1 cellular context compared by ENCODE assay signal in genomic region chr15:36571301-36571700, GRCh38.
TF ChIP-seq lines count a peak whose summit lies in the region.

No MANE protein-coding gene starts in this region.

TF ChIP-seq in IMR-90, 13 proteins besides CTCF, POLR2A, EP300 and RAD21:
- TF ChIP-seq MXI1 (IDR thresholded peaks at IDR 0.05; ENCODE audit: borderline replicate concordance, low read depth, low read length) (no peak), CHD1 (IDR thresholded peaks at IDR 0.05; ENCODE audit: low read depth, low read length) (no peak), RCOR1 (IDR thresholded peaks at IDR 0.05; ENCODE audit: insufficient replicate concordance, low read length) (no peak), USF2 (IDR thresholded peaks at IDR 0.05; ENCODE audit: low read depth, low read length) (no peak), BHLHE40 (IDR thresholded peaks at IDR 0.05; ENCODE audit: low read depth, low read length) (no peak), MAFK (IDR thresholded peaks at IDR 0.05; ENCODE audit: low read depth, low read length) (no peak), NFE2L2 (IDR thresholded peaks at IDR 0.05; ENCODE audit: low read depth, low read length) (no peak), MAZ (IDR thresholded peaks at IDR 0.05; ENCODE audit: borderline replicate concordance, low read depth, low read length) (no peak), CEBPB (IDR thresholded peaks at IDR 0.05; ENCODE audit: low read depth, low read length) (no peak), SMC3 (IDR thresholded peaks at IDR 0.05; ENCODE audit: low read depth, low read length) (no peak), RFX5 (IDR thresholded peaks at IDR 0.05; ENCODE audit: low read depth, low read length) (no peak), FOS (IDR thresholded peaks at IDR 0.05; ENCODE audit: low read depth, low read length) (no peak)
- TF ChIP-seq, protein P1, sequence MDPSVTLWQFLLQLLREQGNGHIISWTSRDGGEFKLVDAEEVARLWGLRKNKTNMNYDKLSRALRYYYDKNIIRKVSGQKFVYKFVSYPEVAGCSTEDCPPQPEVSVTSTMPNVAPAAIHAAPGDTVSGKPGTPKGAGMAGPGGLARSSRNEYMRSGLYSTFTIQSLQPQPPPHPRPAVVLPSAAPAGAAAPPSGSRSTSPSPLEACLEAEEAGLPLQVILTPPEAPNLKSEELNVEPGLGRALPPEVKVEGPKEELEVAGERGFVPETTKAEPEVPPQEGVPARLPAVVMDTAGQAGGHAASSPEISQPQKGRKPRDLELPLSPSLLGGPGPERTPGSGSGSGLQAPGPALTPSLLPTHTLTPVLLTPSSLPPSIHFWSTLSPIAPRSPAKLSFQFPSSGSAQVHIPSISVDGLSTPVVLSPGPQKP (IDR thresholded peaks at IDR 0.05; ENCODE audit: borderline replicate concordance, low read depth, low read length) = no peak
